In the genomic region with DNA sequence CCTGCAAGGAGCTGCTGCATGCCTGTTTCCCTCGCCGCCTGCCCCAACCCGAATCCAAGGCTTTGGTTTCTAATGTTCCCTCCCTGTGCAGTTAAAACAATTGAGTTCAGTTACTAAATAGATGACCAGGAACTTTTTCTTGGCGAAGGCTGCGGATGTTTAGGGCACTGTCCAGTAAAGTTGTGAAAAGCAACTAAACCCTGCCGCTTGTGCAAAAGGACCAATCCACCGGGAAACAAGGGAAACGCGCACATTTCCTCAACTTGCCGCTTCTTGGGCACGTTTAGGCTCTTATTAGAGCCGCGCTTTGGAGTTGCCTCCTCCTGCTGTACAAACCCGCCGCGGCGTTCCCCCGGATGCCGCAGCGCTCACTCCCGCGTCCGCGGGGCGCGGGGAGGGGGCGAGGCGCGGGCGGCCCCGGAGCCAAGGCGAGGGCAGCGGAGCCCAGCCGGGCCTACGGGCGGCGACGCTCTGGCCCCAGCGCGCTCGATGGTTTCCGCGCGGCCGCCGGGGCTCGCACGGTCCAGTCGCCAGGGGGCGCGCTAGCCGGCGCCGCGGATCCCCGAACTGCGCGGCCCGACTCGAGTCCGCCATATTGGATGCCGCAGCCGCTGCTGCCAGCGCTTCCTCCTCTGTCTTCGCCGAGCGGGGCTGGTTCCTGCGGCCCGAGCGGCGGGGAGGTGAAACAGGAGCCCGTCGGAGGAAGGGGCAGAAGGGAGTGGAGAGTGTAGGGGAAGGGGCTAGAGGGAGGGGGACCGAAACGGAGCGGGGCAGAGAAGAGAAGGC, we compare ENCODE assay signal across 1 cellular context.
TF ChIP-seq lines count a peak whose summit lies in the region.

A gene with protein sequence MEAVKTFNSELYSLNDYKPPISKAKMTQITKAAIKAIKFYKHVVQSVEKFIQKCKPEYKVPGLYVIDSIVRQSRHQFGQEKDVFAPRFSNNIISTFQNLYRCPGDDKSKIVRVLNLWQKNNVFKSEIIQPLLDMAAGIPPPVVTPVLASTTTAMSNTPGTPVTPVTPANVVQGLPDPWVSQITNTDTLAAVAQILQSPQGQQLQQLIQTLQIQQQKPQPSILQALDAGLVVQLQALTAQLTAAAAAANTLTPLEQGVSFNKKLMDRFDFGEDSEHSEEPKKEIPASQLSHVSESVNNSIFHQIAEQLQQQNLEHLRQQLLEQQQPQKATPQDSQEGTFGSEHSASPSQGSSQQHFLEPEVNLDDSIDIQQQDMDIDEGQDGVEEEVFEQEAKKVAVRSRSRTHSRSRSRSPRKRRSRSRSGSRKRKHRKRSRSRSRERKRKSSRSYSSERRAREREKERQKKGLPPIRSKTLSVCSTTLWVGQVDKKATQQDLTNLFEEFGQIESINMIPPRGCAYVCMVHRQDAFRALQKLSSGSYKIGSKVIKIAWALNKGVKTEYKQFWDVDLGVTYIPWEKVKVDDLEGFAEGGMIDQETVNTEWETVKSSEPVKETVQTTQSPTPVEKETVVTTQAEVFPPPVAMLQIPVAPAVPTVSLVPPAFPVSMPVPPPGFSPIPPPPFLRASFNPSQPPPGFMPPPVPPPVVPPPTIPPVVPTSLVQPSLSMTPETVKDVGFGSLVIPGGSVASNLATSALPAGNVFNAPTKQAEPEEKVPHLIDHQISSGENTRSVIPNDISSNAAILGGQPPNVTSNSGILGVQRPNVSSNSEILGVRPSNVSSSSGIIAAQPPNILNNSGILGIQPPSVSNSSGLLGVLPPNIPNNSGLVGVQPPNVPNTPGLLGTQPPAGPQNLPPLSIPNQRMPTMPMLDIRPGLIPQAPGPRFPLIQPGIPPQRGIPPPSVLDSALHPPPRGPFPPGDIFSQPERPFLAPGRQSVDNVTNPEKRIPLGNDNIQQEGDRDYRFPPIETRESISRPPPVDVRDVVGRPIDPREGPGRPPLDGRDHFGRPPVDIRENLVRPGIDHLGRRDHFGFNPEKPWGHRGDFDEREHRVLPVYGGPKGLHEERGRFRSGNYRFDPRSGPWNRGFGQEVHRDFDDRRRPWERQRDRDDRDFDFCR (N-terminal part only) (plus strand): TSS at position 593 of the 786 bp plus-strand sequence. CDS start 485 bp downstream, outside the sequence.

TF ChIP-seq in H1, 55 proteins besides CTCF, POLR2A, EP300 and RAD21 (continued from another document):
- no peak for TF ChIP-seq RNF2 (IDR thresholded peaks at IDR 0.05; ENCODE audit: borderline replicate concordance, low read depth, low read length, missing control alignments, poor library complexity, severe bottlenecking)
- TF ChIP-seq GABPA (IDR thresholded peaks at IDR 0.05; ENCODE audit: borderline replicate concordance, insufficient read depth, low read length), result no peak; the same call in 1 of the 2 replicates
- no peak for TF ChIP-seq ATF3 (IDR thresholded peaks at IDR 0.05; ENCODE audit: insufficient read depth, low read depth, low read length)
- peak; percentile 97 for TF ChIP-seq YY1 (IDR thresholded peaks at IDR 0.05; ENCODE audit: low read depth, low read length)
- no peak for TF ChIP-seq CTBP2 (IDR thresholded peaks at IDR 0.05; ENCODE audit: borderline replicate concordance, insufficient read depth, insufficient read length, low read length)
- no peak for TF ChIP-seq BCL11A (IDR thresholded peaks at IDR 0.05; ENCODE audit: low read depth in 2 of 2, low read length in 2 of 2)
- TF ChIP-seq SAP30 (IDR thresholded peaks at IDR 0.05; ENCODE audit: insufficient read depth, insufficient replicate concordance, low read length), result no peak
- TF ChIP-seq BACH1 (IDR thresholded peaks at IDR 0.05; ENCODE audit: low read length), result no peak
- TF ChIP-seq JUN (IDR thresholded peaks at IDR 0.05; ENCODE audit: low read depth, low read length), result no peak
- TF ChIP-seq, protein P1, sequence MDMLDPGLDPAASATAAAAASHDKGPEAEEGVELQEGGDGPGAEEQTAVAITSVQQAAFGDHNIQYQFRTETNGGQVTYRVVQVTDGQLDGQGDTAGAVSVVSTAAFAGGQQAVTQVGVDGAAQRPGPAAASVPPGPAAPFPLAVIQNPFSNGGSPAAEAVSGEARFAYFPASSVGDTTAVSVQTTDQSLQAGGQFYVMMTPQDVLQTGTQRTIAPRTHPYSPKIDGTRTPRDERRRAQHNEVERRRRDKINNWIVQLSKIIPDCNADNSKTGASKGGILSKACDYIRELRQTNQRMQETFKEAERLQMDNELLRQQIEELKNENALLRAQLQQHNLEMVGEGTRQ (IDR thresholded peaks at IDR 0.05; ENCODE audit: low read length), result no peak
- TF ChIP-seq TCF12 (IDR thresholded peaks at IDR 0.05; ENCODE audit: low read depth, low read length), result no peak
- TF ChIP-seq, protein P2, sequence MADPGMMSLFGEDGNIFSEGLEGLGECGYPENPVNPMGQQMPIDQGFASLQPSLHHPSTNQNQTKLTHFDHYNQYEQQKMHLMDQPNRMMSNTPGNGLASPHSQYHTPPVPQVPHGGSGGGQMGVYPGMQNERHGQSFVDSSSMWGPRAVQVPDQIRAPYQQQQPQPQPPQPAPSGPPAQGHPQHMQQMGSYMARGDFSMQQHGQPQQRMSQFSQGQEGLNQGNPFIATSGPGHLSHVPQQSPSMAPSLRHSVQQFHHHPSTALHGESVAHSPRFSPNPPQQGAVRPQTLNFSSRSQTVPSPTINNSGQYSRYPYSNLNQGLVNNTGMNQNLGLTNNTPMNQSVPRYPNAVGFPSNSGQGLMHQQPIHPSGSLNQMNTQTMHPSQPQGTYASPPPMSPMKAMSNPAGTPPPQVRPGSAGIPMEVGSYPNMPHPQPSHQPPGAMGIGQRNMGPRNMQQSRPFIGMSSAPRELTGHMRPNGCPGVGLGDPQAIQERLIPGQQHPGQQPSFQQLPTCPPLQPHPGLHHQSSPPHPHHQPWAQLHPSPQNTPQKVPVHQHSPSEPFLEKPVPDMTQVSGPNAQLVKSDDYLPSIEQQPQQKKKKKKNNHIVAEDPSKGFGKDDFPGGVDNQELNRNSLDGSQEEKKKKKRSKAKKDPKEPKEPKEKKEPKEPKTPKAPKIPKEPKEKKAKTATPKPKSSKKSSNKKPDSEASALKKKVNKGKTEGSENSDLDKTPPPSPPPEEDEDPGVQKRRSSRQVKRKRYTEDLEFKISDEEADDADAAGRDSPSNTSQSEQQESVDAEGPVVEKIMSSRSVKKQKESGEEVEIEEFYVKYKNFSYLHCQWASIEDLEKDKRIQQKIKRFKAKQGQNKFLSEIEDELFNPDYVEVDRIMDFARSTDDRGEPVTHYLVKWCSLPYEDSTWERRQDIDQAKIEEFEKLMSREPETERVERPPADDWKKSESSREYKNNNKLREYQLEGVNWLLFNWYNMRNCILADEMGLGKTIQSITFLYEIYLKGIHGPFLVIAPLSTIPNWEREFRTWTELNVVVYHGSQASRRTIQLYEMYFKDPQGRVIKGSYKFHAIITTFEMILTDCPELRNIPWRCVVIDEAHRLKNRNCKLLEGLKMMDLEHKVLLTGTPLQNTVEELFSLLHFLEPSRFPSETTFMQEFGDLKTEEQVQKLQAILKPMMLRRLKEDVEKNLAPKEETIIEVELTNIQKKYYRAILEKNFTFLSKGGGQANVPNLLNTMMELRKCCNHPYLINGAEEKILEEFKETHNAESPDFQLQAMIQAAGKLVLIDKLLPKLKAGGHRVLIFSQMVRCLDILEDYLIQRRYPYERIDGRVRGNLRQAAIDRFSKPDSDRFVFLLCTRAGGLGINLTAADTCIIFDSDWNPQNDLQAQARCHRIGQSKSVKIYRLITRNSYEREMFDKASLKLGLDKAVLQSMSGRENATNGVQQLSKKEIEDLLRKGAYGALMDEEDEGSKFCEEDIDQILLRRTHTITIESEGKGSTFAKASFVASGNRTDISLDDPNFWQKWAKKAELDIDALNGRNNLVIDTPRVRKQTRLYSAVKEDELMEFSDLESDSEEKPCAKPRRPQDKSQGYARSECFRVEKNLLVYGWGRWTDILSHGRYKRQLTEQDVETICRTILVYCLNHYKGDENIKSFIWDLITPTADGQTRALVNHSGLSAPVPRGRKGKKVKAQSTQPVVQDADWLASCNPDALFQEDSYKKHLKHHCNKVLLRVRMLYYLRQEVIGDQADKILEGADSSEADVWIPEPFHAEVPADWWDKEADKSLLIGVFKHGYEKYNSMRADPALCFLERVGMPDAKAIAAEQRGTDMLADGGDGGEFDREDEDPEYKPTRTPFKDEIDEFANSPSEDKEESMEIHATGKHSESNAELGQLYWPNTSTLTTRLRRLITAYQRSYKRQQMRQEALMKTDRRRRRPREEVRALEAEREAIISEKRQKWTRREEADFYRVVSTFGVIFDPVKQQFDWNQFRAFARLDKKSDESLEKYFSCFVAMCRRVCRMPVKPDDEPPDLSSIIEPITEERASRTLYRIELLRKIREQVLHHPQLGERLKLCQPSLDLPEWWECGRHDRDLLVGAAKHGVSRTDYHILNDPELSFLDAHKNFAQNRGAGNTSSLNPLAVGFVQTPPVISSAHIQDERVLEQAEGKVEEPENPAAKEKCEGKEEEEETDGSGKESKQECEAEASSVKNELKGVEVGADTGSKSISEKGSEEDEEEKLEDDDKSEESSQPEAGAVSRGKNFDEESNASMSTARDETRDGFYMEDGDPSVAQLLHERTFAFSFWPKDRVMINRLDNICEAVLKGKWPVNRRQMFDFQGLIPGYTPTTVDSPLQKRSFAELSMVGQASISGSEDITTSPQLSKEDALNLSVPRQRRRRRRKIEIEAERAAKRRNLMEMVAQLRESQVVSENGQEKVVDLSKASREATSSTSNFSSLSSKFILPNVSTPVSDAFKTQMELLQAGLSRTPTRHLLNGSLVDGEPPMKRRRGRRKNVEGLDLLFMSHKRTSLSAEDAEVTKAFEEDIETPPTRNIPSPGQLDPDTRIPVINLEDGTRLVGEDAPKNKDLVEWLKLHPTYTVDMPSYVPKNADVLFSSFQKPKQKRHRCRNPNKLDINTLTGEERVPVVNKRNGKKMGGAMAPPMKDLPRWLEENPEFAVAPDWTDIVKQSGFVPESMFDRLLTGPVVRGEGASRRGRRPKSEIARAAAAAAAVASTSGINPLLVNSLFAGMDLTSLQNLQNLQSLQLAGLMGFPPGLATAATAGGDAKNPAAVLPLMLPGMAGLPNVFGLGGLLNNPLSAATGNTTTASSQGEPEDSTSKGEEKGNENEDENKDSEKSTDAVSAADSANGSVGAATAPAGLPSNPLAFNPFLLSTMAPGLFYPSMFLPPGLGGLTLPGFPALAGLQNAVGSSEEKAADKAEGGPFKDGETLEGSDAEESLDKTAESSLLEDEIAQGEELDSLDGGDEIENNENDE (IDR thresholded peaks at IDR 0.05; ENCODE audit: insufficient replicate concordance, low read length), result no peak
- peak; percentile 92 for TF ChIP-seq TAF1 (IDR thresholded peaks at IDR 0.05; ENCODE audit: low read depth, low read length)
- peak; percentile 90 for TF ChIP-seq POLR2AphosphoS5 (IDR thresholded peaks at IDR 0.05; ENCODE audit: low read depth, low read length)
- peak; percentile 44 for TF ChIP-seq MAX (IDR thresholded peaks at IDR 0.05)
- peak; percentile 90 for TF ChIP-seq PHF8 (conservative IDR thresholded peaks at IDR 0.05; ENCODE audit: low read depth, low read length)
- TF ChIP-seq CEBPB (IDR thresholded peaks at IDR 0.05; ENCODE audit: low read depth, low read length), result no peak
- TF ChIP-seq JUND (IDR thresholded peaks at IDR 0.05; ENCODE audit: low read length), result no peak
- peak; percentile 78 for TF ChIP-seq GTF2F1 (IDR thresholded peaks at IDR 0.05; ENCODE audit: borderline replicate concordance, low read depth, low read length)
- TF ChIP-seq SIN3A (conservative IDR thresholded peaks at IDR 0.05 in 1 of 2, IDR thresholded peaks at IDR 0.05 in 1 of 2; ENCODE audit: low read depth in 1 of 2, low read length in 2 of 2), result no peak
- peak; percentile 39 to 76; a peak in 1 of 4 replicates for TF ChIP-seq HDAC2 (IDR thresholded peaks at IDR 0.05; ENCODE audit: borderline replicate concordance in 1 of 2, low read depth in 2 of 2, low read length in 2 of 2)
- TF ChIP-seq CBX5 (IDR thresholded peaks at IDR 0.05; ENCODE audit: low read depth, low read length), result no peak
- TF ChIP-seq KDM1A (IDR thresholded peaks at IDR 0.05; ENCODE audit: borderline replicate concordance, low read length), result no peak; the same call in 1 of the 2 replicates
- 0 out of 2 replicates have a peak, but pooled peaks have one; percentile 7 for TF ChIP-seq FOSL1 (IDR thresholded peaks at IDR 0.05; ENCODE audit: insufficient read depth, low read depth, low read length)
- no peak; the same call in 1 of the 2 replicates for TF ChIP-seq SP2 (IDR thresholded peaks at IDR 0.05; ENCODE audit: low read length)
- TF ChIP-seq SIRT6 (IDR thresholded peaks at IDR 0.05; ENCODE audit: low read length), result no peak
- no peak for TF ChIP-seq KDM5A (IDR thresholded peaks at IDR 0.05; ENCODE audit: low read length)
- TF ChIP-seq SIX5 (IDR thresholded peaks at IDR 0.05; ENCODE audit: low read depth, low read length), result no peak
- TF ChIP-seq, protein P3, sequence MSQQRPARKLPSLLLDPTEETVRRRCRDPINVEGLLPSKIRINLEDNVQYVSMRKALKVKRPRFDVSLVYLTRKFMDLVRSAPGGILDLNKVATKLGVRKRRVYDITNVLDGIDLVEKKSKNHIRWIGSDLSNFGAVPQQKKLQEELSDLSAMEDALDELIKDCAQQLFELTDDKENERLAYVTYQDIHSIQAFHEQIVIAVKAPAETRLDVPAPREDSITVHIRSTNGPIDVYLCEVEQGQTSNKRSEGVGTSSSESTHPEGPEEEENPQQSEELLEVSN (IDR thresholded peaks at IDR 0.05), result peak; percentile 64; the same call in 1 of the 2 replicates
- no peak for TF ChIP-seq SP1 (IDR thresholded peaks at IDR 0.05; ENCODE audit: low read depth, low read length)
- no peak for TF ChIP-seq SRF (IDR thresholded peaks at IDR 0.05; ENCODE audit: low read depth, low read length)
- no peak for TF ChIP-seq MAFK (IDR thresholded peaks at IDR 0.05; ENCODE audit: low read depth, low read length)
- no peak for TF ChIP-seq CBX8 (IDR thresholded peaks at IDR 0.05; ENCODE audit: borderline replicate concordance, low read depth, low read length)
- TF ChIP-seq TBP (IDR thresholded peaks at IDR 0.05; ENCODE audit: low read depth, low read length), result peak; percentile 76; the same call in 1 of the 2 replicates
- TF ChIP-seq, protein P4, sequence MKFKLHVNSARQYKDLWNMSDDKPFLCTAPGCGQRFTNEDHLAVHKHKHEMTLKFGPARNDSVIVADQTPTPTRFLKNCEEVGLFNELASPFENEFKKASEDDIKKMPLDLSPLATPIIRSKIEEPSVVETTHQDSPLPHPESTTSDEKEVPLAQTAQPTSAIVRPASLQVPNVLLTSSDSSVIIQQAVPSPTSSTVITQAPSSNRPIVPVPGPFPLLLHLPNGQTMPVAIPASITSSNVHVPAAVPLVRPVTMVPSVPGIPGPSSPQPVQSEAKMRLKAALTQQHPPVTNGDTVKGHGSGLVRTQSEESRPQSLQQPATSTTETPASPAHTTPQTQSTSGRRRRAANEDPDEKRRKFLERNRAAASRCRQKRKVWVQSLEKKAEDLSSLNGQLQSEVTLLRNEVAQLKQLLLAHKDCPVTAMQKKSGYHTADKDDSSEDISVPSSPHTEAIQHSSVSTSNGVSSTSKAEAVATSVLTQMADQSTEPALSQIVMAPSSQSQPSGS (IDR thresholded peaks at IDR 0.05; ENCODE audit: low read length), result no peak
- no peak for TF ChIP-seq NRF1 (IDR thresholded peaks at IDR 0.05; ENCODE audit: low read depth, low read length)
